Comparison of ENCODE assay signal across 3 cellular contexts in genomic region chr1:3965693-3966092, GRCh38.
"Had no signal": no experiment of that assay in that cellular context is flagged by ENCODE, and none has a peak within 500 bp of the region (broad histone marks: within the 10 kb centered on the region; RNA-seq: fewer than 3 reads in every experiment).

No MANE protein-coding gene starts in this region.

- DNase-seq: GDM1, GF-D8 had no signal

- H3K4me3 ChIP-seq: GM12878 had no signal
